33 cellular contexts compared by ENCODE assay signal in genomic region chr2:38887902-38888554, GRCh38. TPM values are rescaled to one million over a fixed set of nuclear protein-coding genes. Genes with fewer than 3 reads are reported as not detected.
"Had no signal": no experiment of that assay in that cellular context is flagged by ENCODE, and none has a peak within 500 bp of the region (broad histone marks: within the 10 kb centered on the region; RNA-seq: fewer than 3 reads in every experiment).

No MANE protein-coding gene starts in this region.

- H3K9me3 ChIP-seq: adrenal gland, ascending aorta, body of pancreas, breast epithelium, colonic mucosa had no signal

- ATAC-seq: activated naive CD4-positive, alpha-beta T cell treated with anti-CD3 and anti-CD28 coated beads, Interleukin-2, amount 50 U/mL, for 72 hours; activated naive CD8-positive, alpha-beta T cell treated with anti-CD3 and anti-CD28 coated beads, Interleukin-2, amount 50 U/mL, for 24 hours; activated T-cell treated with anti-CD3 and anti-CD28 coated beads, Interleukin-2, amount 50 U/mL, for 72 hours; activated T-helper 17 cell treated with anti-CD3 and anti-CD28 coated beads, Interleukin-2, amount 50 U/mL, for 72 hours; body of pancreas had no signal

- H3K27ac ChIP-seq: adrenal gland, ascending aorta, body of pancreas, brain microvascular endothelial cell, breast epithelium, cardiac muscle cell, colonic mucosa had no signal

- FAIRE-seq: astrocyte, bronchial epithelial cell, colon had no signal

- H3K4me1 ChIP-seq: adrenal gland, ascending aorta, body of pancreas, breast epithelium, colonic mucosa had no signal

- H3K36me3 ChIP-seq: adrenal gland, brain microvascular endothelial cell, breast epithelium, cardiac muscle cell, colonic mucosa had no signal

- DNase-seq: activated effector memory CD4-positive, alpha-beta T cell treated with anti-CD3 and anti-CD28 coated beads, Interleukin-2, amount 50 U/mL, for 16 hours; activated effector memory CD4-positive, alpha-beta T cell treated with Interleukin-2 at 50 U/mL for 16 hours; activated gamma-delta T cell; activated gamma-delta T cell treated with Interleukin-2 at 50 U/mL for 16 hours; activated naive CD4-positive, alpha-beta T cell; activated naive CD4-positive, alpha-beta T cell treated with anti-CD3 and anti-CD28 coated beads for 36 hours; activated naive CD4-positive, alpha-beta T cell treated with anti-CD3 and anti-CD28 coated beads, Interleukin-2, amount 10 ng/mL, durations not matched to agents 7 days and 5 days; activated naive CD4-positive, alpha-beta T cell treated with anti-CD3 and anti-CD28 coated beads, Interleukin-2, amount 50 U/mL, for 16 hours; activated naive CD4-positive, alpha-beta T cell treated with Interleukin-2 at 50 U/mL for 16 hours; activated naive CD8-positive, alpha-beta T cell treated with anti-CD3 and anti-CD28 coated beads for 36 hours; activated naive CD8-positive, alpha-beta T cell treated with anti-CD3 and anti-CD28 coated beads, Interleukin-2, amount 10 ng/mL, durations not matched to agents 7 days and 5 days; activated naive CD8-positive, alpha-beta T cell treated with anti-CD3 and anti-CD28 coated beads, Interleukin-2, amount 50 U/mL, for 24 hours; activated T-cell treated with anti-CD3 and anti-CD28 coated beads, Interleukin-2, amount 50 U/mL, for 48 hours; activated T-cell treated with anti-CD3 and anti-CD28 coated beads, Interleukin-2, amount 50 U/mL, for 72 hours; adrenal gland; amniotic stem cell; amygdala; anterior cingulate cortex; aorta; body of pancreas; brain microvascular endothelial cell; caudate nucleus; central memory CD4-positive, alpha-beta T cell; cerebellar nuclear complex; colonic mucosa had no signal

- H3K4me3 ChIP-seq: adrenal gland, ascending aorta, body of pancreas, breast epithelium, cardiac muscle cell, colonic mucosa had no signal

- H3K27me3 ChIP-seq: adrenal gland, ascending aorta, body of pancreas, brain microvascular endothelial cell, breast epithelium, cardiac muscle cell, colonic mucosa had no signal

RNA-seq across cellular contexts. Expression of gene ARHGEF33, which starts 1.6 kb away (rescaled TPM):
- total RNA-seq: activated naive CD4-positive, alpha-beta T cell treated with anti-CD3 and anti-CD28 coated beads for 36 hours had no signal

RNA-seq across cellular contexts. Expression of gene MORN2, which starts 12.3 kb away (rescaled TPM):
- total RNA-seq: ascending aorta had no signal
